Comparison of ENCODE assay signal across 8 cellular contexts in genomic region chr11:111601636-111601978, GRCh38. TPM values are rescaled to one million over a fixed set of nuclear protein-coding genes. Genes with fewer than 3 reads are reported as not detected.
DNase-seq lines count a peak whose midpoint lies in the region; ATAC-seq, FAIRE-seq and TF ChIP-seq lines count a peak whose summit lies in the region.

No MANE protein-coding gene starts in this region.

- TF ChIP-seq CTCF in activated B cell treated with CpG ODN at 0.5 μM for 24 hours (IDR thresholded peaks at IDR 0.05): no peak
- no peak for TF ChIP-seq CTCF in hepatocyte (IDR thresholded peaks at IDR 0.05; ENCODE audit: poor library complexity)

- WGBS in hepatocyte (ENCODE audit: low lambda C conversion rate, missing lambda C conversion rate): 38% methylated on average over 9 of the region's 9 CpGs
- WGBS in small intestine, 3 donors: 16 to 23% (median 22%) methylated on average over 9 of the region's 9 CpGs

- no peaks in the 10 kb centered on the region for H3K9me2 ChIP-seq in hepatocyte (replicated peaks; ENCODE audit: insufficient read depth)

- peaks cover 5% of the 10 kb centered on the region for H3K36me3 Mint-ChIP-seq in activated B cell treated with CpG ODN at 0.5 μM for 24 hours (ENCODE audit: low read depth)

- peak overlapping the region; percentile 85 for H3K4me3 Mint-ChIP-seq in activated B cell treated with CpG ODN at 0.5 μM for 24 hours

- peaks cover 16% of the 10 kb centered on the region for H3K4me1 ChIP-seq in HAP-1
- no peaks in the 10 kb centered on the region for H3K4me1 ChIP-seq in hepatocyte (ENCODE audit: insufficient read depth)
- no peaks in the 10 kb centered on the region for H3K4me1 ChIP-seq in small intestine (ENCODE audit: control insufficient read depth in 2 of 2, insufficient read depth in 1 of 2, low read depth in 1 of 2, low read length in 1 of 2)

- no peak for DNase-seq in HAP-1 (ENCODE audit: low spot score in 2 of 2)
- DNase-seq in activated B cell treated with CpG ODN at 0.5 μM for 24 hours: no peak
- DNase-seq in hepatocyte (ENCODE audit: low spot score): no peak
- no peak for DNase-seq in small intestine
- no peak for DNase-seq in NCI-H1436 treated with DMSO at 0.1 percent for 48 hours (lab: John Stamatoyannopoulos, UW)
- DNase-seq in NCI-H526 (lab: John Stamatoyannopoulos, UW): no peak
- no peak for DNase-seq in NCI-H1105 treated with DMSO at 0.1 percent for 48 hours (lab: John Stamatoyannopoulos, UW)
- no peak for DNase-seq in activated CD4-positive, alpha-beta T cell treated with anti-CD3 and anti-CD28 coated beads, Interleukin-2, amount 50 U/mL, for 4 hours

- peak overlapping the region; percentile 80 for H3K4me2 ChIP-seq in hepatocyte

- H3K4me3 ChIP-seq in HAP-1 (peak overlapping the region; percentile 10), hepatocyte (no peak overlapping the region), small intestine (ENCODE audit: low read depth in 1 of 2, low read length in 2 of 2) (peak overlapping the region; percentile 69 to 91)

- in situ Hi-C loops in HAP-1 (cut with MboI; ENCODE audit: low sequenced_read_pairs): loop anchor here (5.0 kb wide), 2 partner anchors 166 to 241 kb away; partner anchors contain the start of gene PPP2R1B

- CTCF ChIA-PET in activated B cell treated with CpG ODN at 0.5 μM for 24 hours (lab: Charles Lee): interaction anchor here (0.7 to 2.8 kb wide), 4 partner anchors 15 to 240 kb away, joined by 3 to 22 read pairs (median 4); partner anchors contain the start of gene PPP2R1B

- peaks cover 24% of the 10 kb centered on the region for H4K20me1 ChIP-seq in hepatocyte (ENCODE audit: insufficient read depth, poor library complexity, severe bottlenecking)

- peak overlapping the region; percentile 6 for H3K27ac ChIP-seq in hepatocyte
- peak overlapping the region in 1 of 2 donors; percentile 99 for H3K27ac ChIP-seq in small intestine (ENCODE audit: low read depth in 1 of 2, low read length in 1 of 2)

- peak overlapping the region; percentile 79 for H3K27ac Mint-ChIP-seq in activated B cell treated with CpG ODN at 0.5 μM for 24 hours

- POLR2A ChIA-PET in activated B cell treated with CpG ODN at 0.5 μM for 24 hours (lab: Charles Lee): no interaction called here

- H3K36me3 ChIP-seq in HAP-1 (replicated peaks) (no peaks in the 10 kb centered on the region), hepatocyte (replicated peaks; ENCODE audit: insufficient read depth, low read depth) (no peaks in the 10 kb centered on the region), small intestine (ENCODE audit: control insufficient read depth in 2 of 2, insufficient read depth in 2 of 2, low read length in 2 of 2) (no peaks in the 10 kb centered on the region)

- H3K9me3 ChIP-seq in HAP-1 (no peaks in the 10 kb centered on the region), hepatocyte (ENCODE audit: low read depth) (no peaks in the 10 kb centered on the region), small intestine (ENCODE audit: control insufficient read depth, low read depth) (no peaks in the 10 kb centered on the region)

- H3K4me1 Mint-ChIP-seq in activated B cell treated with CpG ODN at 0.5 μM for 24 hours: peaks cover 27% of the 10 kb centered on the region

- intact Hi-C loops in activated B cell treated with CpG ODN at 0.5 μM for 24 hours (cut with micrococcal nuclease): loop anchor here (5.0 kb wide), 2 partner anchors 421 to 1304 kb away; partner anchors contain the start of gene RDX

- peak overlapping the region; percentile 85 for H2AFZ ChIP-seq in hepatocyte

- no peaks in the 10 kb centered on the region for H3K27me3 Mint-ChIP-seq in activated B cell treated with CpG ODN at 0.5 μM for 24 hours

- FAIRE-seq in small intestine (lab: Jason Lieb, UNC): no peak

- no peak for ATAC-seq in activated B cell treated with CpG ODN at 0.5 μM for 24 hours (ENCODE audit: low read depth)

- H3K79me2 ChIP-seq in hepatocyte: peaks cover 42% of the 10 kb centered on the region

- no peaks in the 10 kb centered on the region for H3K27me3 ChIP-seq in HAP-1 (ENCODE audit: low read depth)
- H3K27me3 ChIP-seq in hepatocyte: no peaks in the 10 kb centered on the region
- no peaks in the 10 kb centered on the region for H3K27me3 ChIP-seq in small intestine (ENCODE audit: control insufficient read depth in 2 of 2, insufficient read depth in 2 of 2, low read length in 2 of 2)

- H3K9me3 Mint-ChIP-seq in activated B cell treated with CpG ODN at 0.5 μM for 24 hours: no peaks in the 10 kb centered on the region

RNA-seq across cellular contexts. Expression of gene SIK2, which starts 0.6 kb away (rescaled TPM):
- 10.0 and 10.2 TPM in 2 replicates for total RNA-seq in activated B cell treated with CpG ODN at 0.5 μM for 24 hours
- 20.5 and 22.2 TPM in 2 replicates for total RNA-seq in hepatocyte
- polyA plus RNA-seq in hepatocyte: 3.1 and 3.2 TPM in 2 replicates
- polyA plus RNA-seq in small intestine: 1 to 10 TPM; 3.8 to 7.4 (median 3.8) TPM
